Comparison of ENCODE assay signal across 17 cellular contexts in the genomic region with DNA sequence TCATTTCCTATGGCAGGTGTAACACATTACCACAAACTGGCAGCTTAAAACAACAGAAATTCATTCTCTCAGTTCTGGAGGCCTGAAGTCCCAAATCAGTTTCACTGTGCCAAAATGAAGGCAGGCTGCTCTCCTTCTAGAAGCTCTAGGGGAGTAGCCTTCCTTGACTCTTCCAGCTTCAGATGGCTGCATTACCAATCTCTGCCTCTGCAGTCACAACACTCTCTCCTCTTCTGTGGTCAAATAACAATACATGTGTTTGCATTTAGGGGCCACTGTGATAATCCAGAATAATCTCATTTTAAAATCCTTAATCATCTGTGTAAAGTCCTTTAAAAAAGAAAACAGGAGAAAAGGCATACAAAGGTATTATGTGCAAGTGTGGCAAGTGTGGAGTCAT. TPM values are rescaled to one million over a fixed set of nuclear protein-coding genes. Genes with fewer than 3 reads are reported as not detected.
DNase-seq lines count a peak whose midpoint lies in the region; ATAC-seq, FAIRE-seq and TF ChIP-seq lines count a peak whose summit lies in the region.
"Had no signal": no experiment of that assay in that cellular context is flagged by ENCODE, and none has a peak within 500 bp of the region (broad histone marks: within the 10 kb centered on the region; RNA-seq: fewer than 3 reads in every experiment).

No MANE protein-coding gene starts in this region.

- H3K27me3 Mint-ChIP-seq in type B pancreatic cell, result no peaks in the 10 kb centered on the region
- H3K27me3 Mint-ChIP-seq in stimulated activated memory B cell treated with anti-CD40 and anti-IgM and Interleukin-4, amounts not matched to agents 10 μg/mL and 1 μg/mL and 100 μg/mL, for 72 hours, result peaks cover 5% of the 10 kb centered on the region
- H3K27me3 Mint-ChIP-seq: activated CD4-positive, alpha-beta T cell treated with anti-CD3 and anti-CD28 coated beads, Interleukin-2, amount 10 ng/mL, durations not matched to agents 7 days and 5 days had no signal

- 0 out of 2 replicates have a peak, but pooled peaks cover under 1% of the 10 kb centered on the region for H3K4me1 ChIP-seq in HepG2 (ENCODE audit: insufficient read depth, low read length)
- no peaks in the 10 kb centered on the region for H3K4me1 ChIP-seq in right lobe of liver
- H3K4me1 ChIP-seq in K562 (replicated peaks in 1 of 2; ENCODE audit: control insufficient read depth in 2 of 2, insufficient read depth in 2 of 2, low read length in 2 of 2), result no peaks in the 10 kb centered on the region; a peak in 1 of 5 replicates
- H3K4me1 ChIP-seq: gastrocnemius medialis, parathyroid adenoma, tibial nerve had no signal

- H4K20me1 ChIP-seq in HepG2 (ENCODE audit: insufficient read depth, low read length) (no peaks in the 10 kb centered on the region), K562 (replicated peaks; ENCODE audit: control insufficient read depth, insufficient read depth, low read length) (peaks cover 2% of the 10 kb centered on the region)

- CTCF ChIA-PET in HepG2 (lab: Yijun Ruan, JAX; ENCODE audit: low intra/inter-chr PET ratio, low total read pairs) (no interaction called here), K562 (lab: Yijun Ruan, JAX; ENCODE audit: low intra/inter-chr PET ratio) (no interaction called here)

- POLR2A ChIA-PET in HepG2 (lab: Yijun Ruan, JAX), result interaction anchor here (1.3 kb wide), 1 partner anchor 9 kb away, joined by 4 read pairs; no protein-coding TSS in a partner anchor
- POLR2A ChIA-PET in K562 (lab: Yijun Ruan, JAX), result interaction anchor here (0.6 to 1.1 kb wide), 3 partner anchors 9 to 36 kb away, joined by 3 to 4 read pairs (median 3); no protein-coding TSS in a partner anchor

- H3K4me3 Mint-ChIP-seq in type B pancreatic cell, result no peak overlapping the region
- H3K4me3 Mint-ChIP-seq in stimulated activated memory B cell treated with anti-CD40 and anti-IgM and Interleukin-4, amounts not matched to agents 10 μg/mL and 1 μg/mL and 100 μg/mL, for 72 hours, result no peak overlapping the region
- H3K4me3 Mint-ChIP-seq: activated CD4-positive, alpha-beta T cell treated with anti-CD3 and anti-CD28 coated beads, Interleukin-2, amount 10 ng/mL, durations not matched to agents 7 days and 5 days had no signal

- H3K27ac ChIP-seq in HepG2 (ENCODE audit: extremely low read length, insufficient read depth, low read length) (no peak overlapping the region), right lobe of liver (no peak overlapping the region), K562 (ENCODE audit: extremely low read depth, low read depth, low read length) (no peak overlapping the region)
- H3K27ac ChIP-seq: dorsolateral prefrontal cortex, gastrocnemius medialis, parathyroid adenoma, tibial nerve had no signal

- H3K36me3 ChIP-seq in HepG2 (replicated peaks in 1 of 2; ENCODE audit: control insufficient read depth in 1 of 2, insufficient read depth in 2 of 2, low read length in 2 of 2), result no peaks in the 10 kb centered on the region
- H3K36me3 ChIP-seq in right lobe of liver, result no peaks in the 10 kb centered on the region
- peaks cover 9% of the 10 kb centered on the region for H3K36me3 ChIP-seq in K562 (ENCODE audit: control insufficient read depth, insufficient read depth, low read length)
- H3K36me3 ChIP-seq: gastrocnemius medialis, tibial nerve had no signal

- H3K27me3 ChIP-seq in HepG2 (ENCODE audit: control insufficient read depth in 1 of 2, insufficient read depth in 2 of 2, low read length in 2 of 2) (no peaks in the 10 kb centered on the region), right lobe of liver (no peaks in the 10 kb centered on the region), K562 (ENCODE audit: control insufficient read depth in 2 of 2, insufficient read depth in 2 of 2, low read length in 2 of 2) (no peaks in the 10 kb centered on the region)
- H3K27me3 ChIP-seq: gastrocnemius medialis, tibial nerve had no signal

- H3K9me3 Mint-ChIP-seq in type B pancreatic cell, result peaks cover 11% of the 10 kb centered on the region
- H3K9me3 Mint-ChIP-seq in activated naive CD4-positive, alpha-beta T cell treated with anti-CD3 and anti-CD28 coated beads, Interleukin-2, amount 50 U/mL, for 72 hours, result peaks cover 0 to under 1% of the 10 kb centered on the region in 2 donors
- peaks cover 3% of the 10 kb centered on the region for H3K9me3 Mint-ChIP-seq in stimulated activated memory B cell treated with anti-CD40 and anti-IgM and Interleukin-4, amounts not matched to agents 10 μg/mL and 1 μg/mL and 100 μg/mL, for 72 hours
- H3K9me3 Mint-ChIP-seq: activated CD4-positive, alpha-beta T cell treated with anti-CD3 and anti-CD28 coated beads, Interleukin-2, amount 10 ng/mL, durations not matched to agents 7 days and 5 days had no signal

- TF ChIP-seq RAD21 in HepG2 (CRISPR knock-in tag; IDR thresholded peaks at IDR 0.05), result no peak
- TF ChIP-seq RAD21 in K562 (CRISPR knock-in tag; conservative IDR thresholded peaks at IDR 0.05 in 1 of 2, IDR thresholded peaks at IDR 0.05 in 1 of 2), result no peak

- peak; percentile 62; the same call in 2 of the 3 replicates for ATAC-seq in HepG2
- no peak for ATAC-seq in right lobe of liver
- peak; percentile 41 for ATAC-seq in HG03354 (IDR thresholded peaks at IDR 0.05; ENCODE audit: poor library complexity, severe bottlenecking, unreplicated experiment)
- peak; percentile 64 for ATAC-seq in K562
- no peak for ATAC-seq in activated naive CD4-positive, alpha-beta T cell treated with anti-CD3 and anti-CD28 coated beads, Interleukin-2, amount 50 U/mL, for 72 hours
- no peak for ATAC-seq in esophagus mucosa
- ATAC-seq in stimulated activated memory B cell treated with anti-CD40 and anti-IgM and Interleukin-4, amounts not matched to agents 10 μg/mL and 1 μg/mL and 100 μg/mL, for 72 hours, result no peak
- ATAC-seq: gastrocnemius medialis, mucosa of descending colon had no signal

- FAIRE-seq in HepG2 (lab: Jason Lieb, UNC), result no peak
- no peak for FAIRE-seq in K562 (lab: Jason Lieb, UNC)

- TF ChIP-seq CTCF in HepG2 (CRISPR knock-in tag; IDR thresholded peaks at IDR 0.05) (no peak), right lobe of liver (IDR thresholded peaks at IDR 0.05) (no peak), K562 (IDR thresholded peaks at IDR 0.05 in 2 of 3, conservative IDR thresholded peaks at IDR 0.05 in 1 of 3; ENCODE audit: insufficient read depth in 2 of 3, low read depth in 1 of 3, low read length in 3 of 3) (no peak), type B pancreatic cell (conservative IDR thresholded peaks at IDR 0.05) (peak; percentile 39)

- DNase-seq in HepG2 (ENCODE audit: low spot score), result no peak
- DNase-seq in right lobe of liver, result no peak
- no peak for DNase-seq in K562 (ENCODE audit: extremely low read depth in 1 of 4, low spot score in 3 of 4)
- DNase-seq in type B pancreatic cell (ENCODE audit: extremely low spot score, unreplicated experiment), result no peak
- no peak for DNase-seq in activated naive CD4-positive, alpha-beta T cell treated with anti-CD3 and anti-CD28 coated beads, Interleukin-2, amount 50 U/mL, for 72 hours (ENCODE audit: low spot score in 2 of 2)
- DNase-seq: 8988T; activated CD4-positive, alpha-beta T cell treated with anti-CD3 and anti-CD28 coated beads, Interleukin-2, amount 10 ng/mL, durations not matched to agents 7 days and 5 days; aorta; dorsolateral prefrontal cortex; gastrocnemius medialis; islet precursor cell; mucosa of descending colon had no signal

- H3K4me2 ChIP-seq in HepG2 (ENCODE audit: low read depth, low read length) (no peak overlapping the region), K562 (ENCODE audit: insufficient read depth, low read length) (no peak overlapping the region)

- TF ChIP-seq EP300 in HepG2 (IDR thresholded peaks at IDR 0.05; ENCODE audit: low read depth in 2 of 2, low read length in 2 of 2) (no peak), HepG2 (CRISPR knock-in tag; IDR thresholded peaks at IDR 0.05; ENCODE audit: borderline replicate concordance) (no peak), K562 (IDR thresholded peaks at IDR 0.05; ENCODE audit: low read length) (no peak)

- BruUV-seq in HepG2 (replicated peaks; lab: Mats Ljungman, UMichigan) (no TSS peak), K562 (replicated peaks; lab: Mats Ljungman, UMichigan) (no TSS peak)

- H2AFZ ChIP-seq in HepG2 (ENCODE audit: low read length) (no peak overlapping the region), K562 (ENCODE audit: low read depth, low read length) (no peak overlapping the region)
- H2AFZ ChIP-seq: parathyroid adenoma had no signal

- peaks cover 14% of the 10 kb centered on the region for H3K36me3 Mint-ChIP-seq in type B pancreatic cell
- peaks cover 11 to 49% of the 10 kb centered on the region in 2 donors for H3K36me3 Mint-ChIP-seq in activated naive CD4-positive, alpha-beta T cell treated with anti-CD3 and anti-CD28 coated beads, Interleukin-2, amount 50 U/mL, for 72 hours
- H3K36me3 Mint-ChIP-seq in stimulated activated memory B cell treated with anti-CD40 and anti-IgM and Interleukin-4, amounts not matched to agents 10 μg/mL and 1 μg/mL and 100 μg/mL, for 72 hours, result peaks cover 6% of the 10 kb centered on the region

- in situ Hi-C loops in HepG2 (cut with HindIII; ENCODE audit: extremely low pct_ligation_motif_present, low pct_unique_long_range_greater_than_20kb), result no loop called here
- in situ Hi-C loops in K562 (cut with MboI), result no loop called here

- H3K4me1 Mint-ChIP-seq in type B pancreatic cell (ENCODE audit: unreplicated experiment), result peaks cover under 1% of the 10 kb centered on the region
- H3K4me1 Mint-ChIP-seq in stimulated activated memory B cell treated with anti-CD40 and anti-IgM and Interleukin-4, amounts not matched to agents 10 μg/mL and 1 μg/mL and 100 μg/mL, for 72 hours, result no peaks in the 10 kb centered on the region

- H3K9me3 ChIP-seq in HepG2 (ENCODE audit: low read length) (no peaks in the 10 kb centered on the region), right lobe of liver (no peaks in the 10 kb centered on the region), K562 (replicated peaks; ENCODE audit: control insufficient read depth, insufficient read depth, low read depth, low read length) (no peaks in the 10 kb centered on the region)
- H3K9me3 ChIP-seq: gastrocnemius medialis, mucosa of descending colon, tibial nerve had no signal

- H3K4me3 ChIP-seq in HepG2 (replicated peaks in 1 of 3; ENCODE audit: insufficient read depth in 1 of 3, low read depth in 2 of 3, low read length in 3 of 3) (no peak overlapping the region), right lobe of liver (no peak overlapping the region), K562 (no peak overlapping the region)
- H3K4me3 ChIP-seq: dorsolateral prefrontal cortex, gastrocnemius medialis, mucosa of descending colon, tibial nerve had no signal

- TF ChIP-seq POLR2A in HepG2 (IDR thresholded peaks at IDR 0.05; ENCODE audit: insufficient read depth in 1 of 2, low read depth in 2 of 2, low read length in 2 of 2) (no peak), right lobe of liver (IDR thresholded peaks at IDR 0.05) (no peak), K562 (conservative IDR thresholded peaks at IDR 0.05) (no peak)

- H3K79me2 ChIP-seq in HepG2 (ENCODE audit: insufficient read depth, low read length) (peaks cover 18% of the 10 kb centered on the region), K562 (ENCODE audit: control insufficient read depth, insufficient read depth, low read length) (peaks cover 59% of the 10 kb centered on the region)
- H3K79me2 ChIP-seq: parathyroid adenoma had no signal

- H3K9me1 ChIP-seq in K562 (ENCODE audit: control insufficient read depth, insufficient read depth, low read length), result no peaks in the 10 kb centered on the region

- H3K9ac ChIP-seq in HepG2 (ENCODE audit: insufficient read depth, low read depth, low read length) (no peak overlapping the region), K562 (ENCODE audit: insufficient read depth in 1 of 2, low read depth in 2 of 2, low read length in 2 of 2) (no peak overlapping the region)
- H3K9ac ChIP-seq: parathyroid adenoma had no signal

- no peak overlapping the region for H3K27ac Mint-ChIP-seq in type B pancreatic cell
- no peak overlapping the region for H3K27ac Mint-ChIP-seq in activated naive CD4-positive, alpha-beta T cell treated with anti-CD3 and anti-CD28 coated beads, Interleukin-2, amount 50 U/mL, for 72 hours
- no peak overlapping the region for H3K27ac Mint-ChIP-seq in stimulated activated memory B cell treated with anti-CD40 and anti-IgM and Interleukin-4, amounts not matched to agents 10 μg/mL and 1 μg/mL and 100 μg/mL, for 72 hours
- H3K27ac Mint-ChIP-seq: activated CD4-positive, alpha-beta T cell treated with anti-CD3 and anti-CD28 coated beads, Interleukin-2, amount 10 ng/mL, durations not matched to agents 7 days and 5 days had no signal

- intact Hi-C loops in HepG2 (cut with micrococcal nuclease; ENCODE audit: unreplicated experiment) (no loop called here), right lobe of liver (cut with DNase I) (no loop called here), K562 (cut with micrococcal nuclease) (no loop called here)

RNA-seq across cellular contexts. Expression of a gene that starts 7.8 kb away (rescaled TPM):
- total RNA-seq in HepG2 (2016; rRNA removed; fragmentation: Illumina TruSeq; extraction: Trizol), result 9.3 and 10.1 TPM in 2 replicates
- total RNA-seq in HepG2 (2016; cell fraction: cytosol; rRNA removed; fragmentation: Illumina TruSeq; extraction: Trizol; ENCODE audit: low read depth), result 4.9 and 5.1 TPM in 2 replicates
- total RNA-seq in HepG2 (2016; cell fraction: insoluble cytoplasmic fraction; rRNA removed; fragmentation: Illumina TruSeq; extraction: Trizol), result 8.1 and 9.9 TPM in 2 replicates
- total RNA-seq in HepG2 (2016; cell fraction: membrane; rRNA removed; fragmentation: Illumina TruSeq; extraction: Trizol), result 4.5 and 4.7 TPM in 2 replicates
- 23.4 and 24.9 TPM in 2 replicates for total RNA-seq in HepG2 (2016; cell fraction: nucleus; rRNA removed; fragmentation: Illumina TruSeq; extraction: Trizol)
- polyA plus RNA-seq in HepG2 (2011; rRNA removed), result 1.9 and 4.0 TPM in 2 replicates
- polyA plus RNA-seq in HepG2 (2011; cell fraction: cytosol; rRNA removed), result 1.8 and 2.1 TPM in 2 replicates
- 1.9 and 2.5 TPM in 2 replicates for polyA plus RNA-seq in HepG2 (2011; cell fraction: nucleus; rRNA removed)
- polyA plus RNA-seq in HepG2 (2012), result 2.1 and 5.3 TPM in 2 replicates
- polyA plus RNA-seq in HepG2 (2016; cell fraction: cytosol; fragmentation: Illumina TruSeq; extraction: Trizol; ENCODE audit: low read depth), result 0.70 and 0.77 TPM in 2 replicates
- polyA plus RNA-seq in HepG2 (2016; cell fraction: insoluble cytoplasmic fraction; fragmentation: Illumina TruSeq; extraction: Trizol; ENCODE audit: low read depth), result 11.9 and 13.0 TPM in 2 replicates
- polyA plus RNA-seq in HepG2 (2016; cell fraction: membrane; fragmentation: Illumina TruSeq; extraction: Trizol; ENCODE audit: low read depth), result 1.8 and 1.9 TPM in 2 replicates
- 7.8 and 9.6 TPM in 2 replicates for polyA plus RNA-seq in HepG2 (2016; cell fraction: nucleus; fragmentation: Illumina TruSeq; extraction: Trizol; ENCODE audit: insufficient read depth, low read depth)
- 10.6 and 37.8 TPM in 2 replicates for polyA minus RNA-seq in HepG2 (2011; rRNA and poly(A)+ RNA removed; ENCODE audit: low replicate concordance)
- polyA minus RNA-seq in HepG2 (2011; cell fraction: cytosol; rRNA and poly(A)+ RNA removed), result 6.7 and 7.4 TPM in 2 replicates
- polyA minus RNA-seq in HepG2 (2011; cell fraction: nucleus; rRNA and poly(A)+ RNA removed), result 25.4 and 43.1 TPM in 2 replicates
- total RNA-seq in right lobe of liver, result 1 to 10 TPM in 1 of 6 experiments, under 1 TPM in 4, not detected in 1; 0.10 to 1.6 (median 0.93) TPM
- total RNA-seq in K562 (2011; cell fraction: chromatin; rRNA removed; ENCODE audit: low replicate concordance), result 16.1 and 63.3 TPM in 2 replicates
- 10.2 and 15.9 TPM in 2 replicates for total RNA-seq in K562 (2011; cell fraction: nucleolus; rRNA removed)
- 20.3 and 23.1 TPM in 2 replicates for total RNA-seq in K562 (2011; cell fraction: nucleoplasm; rRNA removed)
- total RNA-seq in K562 (2014; rRNA removed), result 9.3 and 10.4 TPM in 2 replicates
- total RNA-seq in K562 (2014; rRNA removed; fragmentation: Illumina TruSeq; extraction: Trizol), result 18.2 and 21.4 TPM in 2 replicates
- 14.3 and 14.7 TPM in 2 replicates for total RNA-seq in K562 (2015; rRNA removed; fragmentation: Illumina TruSeq; extraction: Trizol)
- total RNA-seq in K562 (2021), result 17.1 and 18.7 TPM in 2 replicates
- 12.3 and 16.0 TPM in 2 replicates for polyA plus RNA-seq in K562 (2011; rRNA removed)
- polyA plus RNA-seq in K562 (2011; cell fraction: cytosol; rRNA removed), result 3.5 and 6.4 TPM in 2 replicates
- 7.0 and 10.8 TPM in 2 replicates for polyA plus RNA-seq in K562 (2011; cell fraction: nucleus; rRNA removed)
- 10.8 and 16.4 TPM in 2 replicates for polyA plus RNA-seq in K562 (2012)
- polyA plus RNA-seq in K562 (2014; fragmentation: Illumina TruSeq; extraction: Trizol), result 14.9 and 17.2 TPM in 2 replicates
- 10 to 100 TPM in 1 of 2 experiments, 1 to 10 TPM in 1; 10.0 to 10.6 TPM for polyA plus RNA-seq in K562 (2014; fragmentation: Nextera tagmentation; extraction: Ambion mirVana)
- 8.4 and 9.0 TPM in 2 replicates for polyA plus RNA-seq in K562 (2014; rRNA removed)
- polyA minus RNA-seq in K562 (2011; rRNA and poly(A)+ RNA removed), result 47.8 and 52.7 TPM in 2 replicates
- 11.1 and 14.1 TPM in 2 replicates for polyA minus RNA-seq in K562 (2011; cell fraction: cytosol; rRNA and poly(A)+ RNA removed)
- 38.5 and 55.3 TPM in 2 replicates for polyA minus RNA-seq in K562 (2011; cell fraction: nucleus; rRNA and poly(A)+ RNA removed)
- 8.6 and 16.9 TPM in 2 replicates for total RNA-seq in type B pancreatic cell (ENCODE audit: low replicate concordance)
- total RNA-seq in activated naive CD4-positive, alpha-beta T cell treated with anti-CD3 and anti-CD28 coated beads, Interleukin-2, amount 50 U/mL, for 72 hours, result 10 to 100 TPM; 31.3 to 36.8 TPM
- total RNA-seq in esophagus mucosa, result 5.7 TPM

Comparison
In these comparisons a context has a peak if more than half of its experiments do, and no peak if none do; other contexts are left out.
1. ATAC-seq: peak in HepG2 (single experiment), HG03354 (single experiment) and K562 (single experiment); none in right lobe of liver (0 of 4), activated naive CD4-positive, alpha-beta T cell treated with anti-CD3 and anti-CD28 coated beads, Interleukin-2, amount 50 U/mL, for 72 hours (0 of 2), esophagus mucosa (single experiment) and stimulated activated memory B cell treated with anti-CD40 and anti-IgM and Interleukin-4, amounts not matched to agents 10 μg/mL and 1 μg/mL and 100 μg/mL, for 72 hours (single experiment).